15 cellular contexts compared by ENCODE assay signal in genomic region chr7:19369806-19370205, GRCh38.
"Had no signal": no experiment of that assay in that cellular context is flagged by ENCODE, and none has a peak within 500 bp of the region (broad histone marks: within the 10 kb centered on the region; RNA-seq: fewer than 3 reads in every experiment).

No MANE protein-coding gene starts in this region.

- H3K4me1 ChIP-seq: colonic mucosa, esophagus squamous epithelium, pancreas had no signal

- H3K4me3 ChIP-seq: colonic mucosa, esophagus squamous epithelium, hepatocyte, pancreas had no signal

- H3K27me3 ChIP-seq: colonic mucosa, esophagus squamous epithelium, hepatocyte, pancreas had no signal

- DNase-seq: activated B cell treated with CpG ODN at 0.5 μM for 24 hours; activated CD4-positive, alpha-beta T cell treated with anti-CD3 and anti-CD28 coated beads for 48 hours; activated CD8-positive, alpha-beta memory T cell treated with anti-CD3 and anti-CD28 coated beads, Interleukin-2, amount 50 U/mL, for 4 hours; activated CD8-positive, alpha-beta T cell treated with anti-CD3 and anti-CD28 coated beads, Interleukin-2, amount 10 ng/mL, durations not matched to agents 7 days and 5 days; activated gamma-delta T cell; activated T-cell treated with anti-CD3 and anti-CD28 coated beads, Interleukin-2, amount 50 U/mL, for 72 hours; amniotic stem cell; caudate nucleus; colonic mucosa; esophagus squamous epithelium; left ventricle myocardium superior; naive thymus-derived CD8-positive, alpha-beta T cell; pancreas; stimulated activated CD4-positive, alpha-beta T cell treated with anti-CD3 and anti-CD28 coated beads, Interleukin-1b, Interleukin-23, amount 100 ng/mL, for 48 hours had no signal

- H3K36me3 ChIP-seq: colonic mucosa, esophagus squamous epithelium, pancreas had no signal

- H3K9me3 ChIP-seq: colonic mucosa, esophagus squamous epithelium, pancreas had no signal
